8 cellular contexts compared by ENCODE assay signal in the genomic region with DNA sequence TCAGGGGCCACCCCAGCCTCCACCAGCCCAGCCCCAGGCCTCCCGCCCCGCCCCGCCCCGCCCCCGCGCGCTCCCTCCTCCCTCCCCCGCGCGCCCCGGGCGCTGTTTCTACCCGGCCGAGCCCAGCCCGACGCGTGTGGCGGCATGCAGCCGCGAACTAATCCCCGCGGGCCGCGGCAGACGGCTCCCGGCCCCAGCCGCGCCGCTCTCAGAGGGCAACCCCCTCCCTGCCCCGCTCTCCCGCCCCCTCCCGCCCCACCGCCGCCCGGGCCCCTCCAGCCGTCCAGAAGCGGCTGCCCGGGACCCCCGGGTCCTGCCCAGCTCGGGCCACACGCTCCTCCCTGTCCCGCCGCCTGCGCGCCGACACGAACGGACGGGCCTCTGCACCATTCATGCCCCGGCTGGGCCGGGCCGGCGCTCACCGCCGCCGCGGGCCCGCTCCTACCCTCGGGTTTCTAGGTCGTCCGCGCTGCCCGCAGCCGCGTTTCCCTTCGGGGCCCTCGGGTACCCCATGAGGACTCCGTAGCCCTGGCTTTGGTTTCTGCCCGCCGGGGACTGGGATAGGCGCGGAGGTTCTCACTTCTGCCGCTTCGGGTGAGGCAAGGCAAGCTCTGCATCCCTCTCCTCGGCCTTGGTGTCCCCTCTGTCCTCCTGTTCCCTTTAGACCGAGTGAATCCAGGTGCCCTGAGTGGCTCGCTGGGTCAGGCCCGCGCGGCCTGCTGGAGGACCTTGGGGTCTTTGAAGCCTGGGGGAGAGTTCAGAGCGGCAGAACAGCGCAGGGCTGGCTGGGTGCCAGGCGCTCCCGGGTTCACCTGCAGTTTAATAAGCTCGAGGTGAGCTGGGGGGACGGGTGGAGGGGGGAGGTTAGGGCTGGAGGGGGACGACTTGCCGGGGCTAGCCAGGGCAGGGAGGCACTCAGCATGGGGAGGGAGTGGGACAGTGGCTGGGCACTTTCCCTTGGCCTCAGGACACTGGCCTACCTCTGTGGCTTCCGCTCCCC. TPM values are rescaled to one million over a fixed set of nuclear protein-coding genes. Genes with fewer than 3 reads are reported as not detected.
DNase-seq lines count a peak whose midpoint lies in the region; ATAC-seq and TF ChIP-seq lines count a peak whose summit lies in the region.

No MANE protein-coding gene starts in this region.

- POLR2A ChIA-PET in naive thymus-derived CD4-positive, alpha-beta T cell (lab: Charles Lee), result interaction anchor here (1.3 to 13.5 kb wide), 2 partner anchors 9 to 15 kb away, joined by 3 to 305 read pairs; no protein-coding TSS in a partner anchor

- H3K36me3 ChIP-seq in naive thymus-derived CD4-positive, alpha-beta T cell (ENCODE audit: control insufficient read depth in 2 of 3, insufficient read depth in 3 of 3, low read length in 3 of 3), result no peaks in the 10 kb centered on the region

- DNase-seq in COLO668 (lab: John Stamatoyannopoulos, UW; ENCODE audit: unreplicated experiment) (peak; percentile 65), dorsolateral prefrontal cortex (no peak), NCI-H2227 treated with DMSO at 0.1 percent for 48 hours (lab: John Stamatoyannopoulos, UW) (no peak), NCI-H345 (lab: John Stamatoyannopoulos, UW) (no peak), Kasumi-1 (lab: John Stamatoyannopoulos, UW) (no peak)
- DNase-seq in naive thymus-derived CD4-positive, alpha-beta T cell, result no peak

- no peaks in the 10 kb centered on the region for H3K36me3 Mint-ChIP-seq in IgD-negative memory B cell
- no peaks in the 10 kb centered on the region for H3K36me3 Mint-ChIP-seq in naive thymus-derived CD4-positive, alpha-beta T cell

- no peak for TF ChIP-seq CTCF in dorsolateral prefrontal cortex (IDR thresholded peaks at IDR 0.05 in 54 of 56, conservative IDR thresholded peaks at IDR 0.05 in 2 of 56; ENCODE audit: low read depth in 1 of 56, partially characterized antibody in 56 of 56)

- peaks cover 25 to 33% of the 10 kb centered on the region in 2 donors for H3K4me1 ChIP-seq in naive thymus-derived CD4-positive, alpha-beta T cell (ENCODE audit: control insufficient read depth in 2 of 2, insufficient read depth in 2 of 2, low read length in 2 of 2)

- peaks cover 2% of the 10 kb centered on the region for H3K27me3 Mint-ChIP-seq in IgD-negative memory B cell
- peaks cover 0 to 82% (median 0%) of the 10 kb centered on the region in 5 donors for H3K27me3 Mint-ChIP-seq in naive thymus-derived CD4-positive, alpha-beta T cell

- peak overlapping the region; percentile 41 to 87 (median 53) for H3K4me3 Mint-ChIP-seq in IgD-negative memory B cell
- peak overlapping the region in 9 of 10 donors; percentile 54 to 85 (median 68) for H3K4me3 Mint-ChIP-seq in naive thymus-derived CD4-positive, alpha-beta T cell

- H3K9me3 Mint-ChIP-seq in IgD-negative memory B cell, result no peaks in the 10 kb centered on the region
- H3K9me3 Mint-ChIP-seq in naive thymus-derived CD4-positive, alpha-beta T cell, result peaks cover 0 to 2% (median 0%) of the 10 kb centered on the region in 11 donors

- peak overlapping the region; percentile 71 to 97 (median 89) for H3K27ac Mint-ChIP-seq in IgD-negative memory B cell
- peak overlapping the region in 8 of 9 donors; percentile 10 to 96 (median 70) for H3K27ac Mint-ChIP-seq in naive thymus-derived CD4-positive, alpha-beta T cell

- ATAC-seq in naive thymus-derived CD4-positive, alpha-beta T cell, result peak; percentile 18
- ATAC-seq in GM21529 (IDR thresholded peaks at IDR 0.05; ENCODE audit: unreplicated experiment), result no peak

- CTCF ChIA-PET in naive thymus-derived CD4-positive, alpha-beta T cell (lab: Charles Lee), result interaction anchor here (0.9 to 19.9 kb wide), 3 partner anchors 10 to 35 kb away, joined by 4 to 627 read pairs (median 5); no protein-coding TSS in a partner anchor

- peaks cover 0 to 54% (median 31%) of the 10 kb centered on the region in 45 donors for H3K27me3 ChIP-seq in dorsolateral prefrontal cortex
- no peaks in the 10 kb centered on the region for H3K27me3 ChIP-seq in naive thymus-derived CD4-positive, alpha-beta T cell (ENCODE audit: control insufficient read depth in 2 of 2, insufficient read depth in 2 of 2, low read length in 2 of 2)

- intact Hi-C loops in dorsolateral prefrontal cortex (cut with DNase I), result loop anchor here in 1 of 2 donors (10.0 kb wide), 1 partner anchor 271 kb away; no protein-coding TSS in a partner anchor
- intact Hi-C loops in naive thymus-derived CD4-positive, alpha-beta T cell (cut with micrococcal nuclease), result loop anchor here in 1 of 2 donors (5.0 kb wide), 2 partner anchors 666 to 714 kb away; a partner anchor contains a TSS

- H3K27ac ChIP-seq in dorsolateral prefrontal cortex, result no peak overlapping the region
- no peak overlapping the region for H3K27ac ChIP-seq in naive thymus-derived CD4-positive, alpha-beta T cell (ENCODE audit: low read depth, low read length)

- H3K9me3 ChIP-seq in naive thymus-derived CD4-positive, alpha-beta T cell (ENCODE audit: control insufficient read depth in 2 of 3, low read length in 3 of 3), result no peaks in the 10 kb centered on the region

- H3K4me3 ChIP-seq in dorsolateral prefrontal cortex, result peak overlapping the region in 38 of 59 donors; percentile 4 to 59 (median 34)
- peak overlapping the region; percentile 27 for H3K4me3 ChIP-seq in naive thymus-derived CD4-positive, alpha-beta T cell (ENCODE audit: low read length)

- H3K4me1 Mint-ChIP-seq in IgD-negative memory B cell, result peaks cover 22 to 59% (median 48%) of the 10 kb centered on the region in 3 donors
- H3K4me1 Mint-ChIP-seq in naive thymus-derived CD4-positive, alpha-beta T cell, result peaks cover 16 to 54% (median 47%) of the 10 kb centered on the region in 7 donors

RNA-seq across cellular contexts. Expression of a gene that starts 3.1 kb away (rescaled TPM):
- 2.4 TPM for polyA plus RNA-seq in IgD-negative memory B cell
- total RNA-seq in dorsolateral prefrontal cortex, result 1 to 10 TPM in 70 of 120 experiments, under 1 TPM in 49, not detected in 1; 0.25 to 3.3 (median 1.1) TPM
- 1 to 10 TPM in 4 of 5 experiments, under 1 TPM in 1; 0.19 to 4.2 (median 3.0) TPM for total RNA-seq in naive thymus-derived CD4-positive, alpha-beta T cell
- 1 to 10 TPM in 1 of 2 donors, under 1 TPM in 1; 0.61 to 1.2 TPM for polyA plus RNA-seq in naive thymus-derived CD4-positive, alpha-beta T cell

RNA-seq across cellular contexts. Expression of a gene that starts 24.2 kb away (rescaled TPM):
- 0.86 TPM for polyA plus RNA-seq in IgD-negative memory B cell
- total RNA-seq in dorsolateral prefrontal cortex, result 1 to 10 TPM in 58 of 120 experiments, under 1 TPM in 56, not detected in 6; 0.31 to 4.9 (median 1.0) TPM
- under 1 TPM in 1 of 5 experiments, not detected in 4; 0.22 TPM for total RNA-seq in naive thymus-derived CD4-positive, alpha-beta T cell
- polyA plus RNA-seq in naive thymus-derived CD4-positive, alpha-beta T cell, result under 1 TPM in 1 of 2 donors, not detected in 1; 0.11 TPM

RNA-seq across cellular contexts. Expression of a gene that starts 52.2 kb away (rescaled TPM):
- polyA plus RNA-seq in IgD-negative memory B cell, result not detected
- total RNA-seq in dorsolateral prefrontal cortex, result under 1 TPM in 2 of 120 experiments, not detected in 118; 0.44 to 0.60 TPM
- total RNA-seq in naive thymus-derived CD4-positive, alpha-beta T cell, result not detected
- polyA plus RNA-seq in naive thymus-derived CD4-positive, alpha-beta T cell, result not detected
